ENCODE assay signal across 8 cellular contexts in genomic region chr20:24991897-24992419, GRCh38. TPM values are rescaled to one million over a fixed set of nuclear protein-coding genes. Genes with fewer than 3 reads are reported as not detected.
A peak's percentile ranks its signal among the peaks of the same experiment; 100 is the strongest.
DNase-seq lines count a peak whose midpoint lies in the region; ATAC-seq, FAIRE-seq and TF ChIP-seq lines count a peak whose summit lies in the region.

No MANE protein-coding gene starts in this region.

- peak; percentile 14 for DNase-seq in activated naive CD4-positive, alpha-beta T cell treated with Interleukin-2 at 50 U/mL for 16 hours
- DNase-seq in activated naive CD4-positive, alpha-beta T cell treated with anti-CD3 and anti-CD28 coated beads, Interleukin-2, amount 50 U/mL, for 16 hours: no peak
- DNase-seq in NCI-H748 treated with DMSO at 0.1 percent for 48 hours (lab: John Stamatoyannopoulos, UW): peak; percentile 51
- DNase-seq in bronchial epithelial cell (ENCODE audit: low read depth): no peak
- peak in 2 of 3 donors; percentile 54 to 62 for DNase-seq in right lobe of liver
- no peak for DNase-seq in tibial nerve (ENCODE audit: low spot score in 2 of 2)
- no peak for DNase-seq in G401 (ENCODE audit: low spot score)

- H3K4me3 ChIP-seq in bronchial epithelial cell (ENCODE audit: low read depth, low read length): peak overlapping the region; percentile 86
- H3K4me3 ChIP-seq in right lobe of liver: peak overlapping the region; percentile 74 to 93 (median 87)
- peak overlapping the region; percentile 68 to 87 (median 80) for H3K4me3 ChIP-seq in tibial nerve

- ATAC-seq in HG02759 (IDR thresholded peaks at IDR 0.05; ENCODE audit: unreplicated experiment): peak; percentile 27
- peak; percentile 1 to 6 (median 4) for ATAC-seq in right lobe of liver

- in situ Hi-C loops in G401 (cut with HindIII; ENCODE audit: low sequenced_read_pairs): no loop called here

- no peak for FAIRE-seq in bronchial epithelial cell (lab: Jason Lieb, UNC)

- TF ChIP-seq CTCF in bronchial epithelial cell (IDR thresholded peaks at IDR 0.05; ENCODE audit: insufficient read depth, low read length, severe bottlenecking) (no peak), right lobe of liver (IDR thresholded peaks at IDR 0.05) (no peak), tibial nerve (IDR thresholded peaks at IDR 0.05) (no peak)

- no peak for TF ChIP-seq POLR2A in right lobe of liver (IDR thresholded peaks at IDR 0.05)
- TF ChIP-seq POLR2A in tibial nerve (IDR thresholded peaks at IDR 0.05): no peak

- H3K27me3 ChIP-seq in bronchial epithelial cell (ENCODE audit: control insufficient read depth, insufficient read depth, low read length): no peaks in the 10 kb centered on the region
- no peaks in the 10 kb centered on the region for H3K27me3 ChIP-seq in right lobe of liver
- no peaks in the 10 kb centered on the region for H3K27me3 ChIP-seq in tibial nerve

- H3K9me3 ChIP-seq in right lobe of liver: no peaks in the 10 kb centered on the region
- no peaks in the 10 kb centered on the region for H3K9me3 ChIP-seq in tibial nerve

- intact Hi-C loops in right lobe of liver (cut with DNase I): loop anchor here (5.0 to 10.0 kb wide), 2 partner anchors 55 to 183 kb away; no protein-coding TSS in a partner anchor

- H3K27ac ChIP-seq in right lobe of liver (peak overlapping the region; percentile 69 to 90 (median 86)), tibial nerve (peak overlapping the region; percentile 83 to 97 (median 96))

- H3K4me1 ChIP-seq in right lobe of liver (peaks cover 0 to 42% (median 12%) of the 10 kb centered on the region in 4 donors), tibial nerve (peaks cover 0 to 48% (median 19%) of the 10 kb centered on the region in 4 donors)

- WGBS in right lobe of liver (ENCODE audit: insufficient coverage, low coverage, low lambda C conversion rate, missing lambda C conversion rate): under 1% methylated on average over 30 of the region's 32 CpGs
- WGBS in tibial nerve, 2 donors: 0 to 1% methylated on average over 31 to 32 of the region's 32 CpGs

- peaks cover 2% of the 10 kb centered on the region for H3K36me3 ChIP-seq in bronchial epithelial cell (ENCODE audit: control insufficient read depth, insufficient read depth, low read length)
- no peaks in the 10 kb centered on the region for H3K36me3 ChIP-seq in right lobe of liver
- H3K36me3 ChIP-seq in tibial nerve: no peaks in the 10 kb centered on the region

- TF ChIP-seq EP300 in tibial nerve (IDR thresholded peaks at IDR 0.05): no peak

RNA-seq across cellular contexts. Expression of gene APMAP, which starts 0.6 kb away (rescaled TPM):
- total RNA-seq in bronchial epithelial cell (207 and 221 TPM in 2 replicates), right lobe of liver (100 to 1,000 TPM; 130 to 210 (median 140) TPM), tibial nerve (10 to 100 TPM; 45.3 to 83.1 (median 54.1) TPM)
- total RNA-seq in G401 (2014; rRNA removed; shearing (Covaris generic)): 94.6 and 98.6 TPM in 2 replicates

RNA-seq across cellular contexts. Expression of gene CST7, which starts 42.9 kb away (rescaled TPM):
- not detected in 2 replicates for total RNA-seq in bronchial epithelial cell
- 1 to 10 TPM; 1.1 to 4.6 (median 1.5) TPM for total RNA-seq in right lobe of liver
- 1 to 10 TPM in 1 of 4 donors, under 1 TPM in 1, not detected in 2; 0.84 to 6.1 TPM for total RNA-seq in tibial nerve
- total RNA-seq in G401 (2014; rRNA removed; shearing (Covaris generic)): not detected in 2 replicates

Comparison
In these comparisons a context has a peak if more than half of its experiments do, and no peak if none do; other contexts are left out.
1. DNase-seq: peak in activated naive CD4-positive, alpha-beta T cell treated with Interleukin-2 at 50 U/mL for 16 hours (single experiment), NCI-H748 treated with DMSO at 0.1 percent for 48 hours (single experiment) and right lobe of liver (2 of 3); none in activated naive CD4-positive, alpha-beta T cell treated with anti-CD3 and anti-CD28 coated beads, Interleukin-2, amount 50 U/mL, for 16 hours (single experiment), bronchial epithelial cell (single experiment), tibial nerve (0 of 2) and G401 (single experiment).
2. Peak in every context shown above with its lines, with median percentiles within 50 percentile points of each other: H3K4me3 ChIP-seq.